ENCODE assay signal across 15 cellular contexts in genomic region chr1:27003745-27004470, GRCh38. TPM values are rescaled to one million over a fixed set of nuclear protein-coding genes. Genes with fewer than 3 reads are reported as not detected.
DNase-seq lines count a peak whose midpoint lies in the region; ATAC-seq and TF ChIP-seq lines count a peak whose summit lies in the region.
"Had no signal": no experiment of that assay in that cellular context is flagged by ENCODE, and none has a peak within 500 bp of the region (broad histone marks: within the 10 kb centered on the region; RNA-seq: fewer than 3 reads in every experiment).

No MANE protein-coding gene starts in this region.

- H3K27ac ChIP-seq in RWPE2 (ENCODE audit: poor library complexity, severe bottlenecking): peak overlapping the region; percentile 98
- peak overlapping the region; percentile 51 for H3K27ac ChIP-seq in hepatocyte
- peak overlapping the region; percentile 87 to 98 (median 97) for H3K27ac ChIP-seq in sigmoid colon

- no peak for TF ChIP-seq POLR2A in sigmoid colon (IDR thresholded peaks at IDR 0.05)

- H3K27me3 ChIP-seq in RWPE2 (ENCODE audit: insufficient read depth, poor library complexity, severe bottlenecking) (no peaks in the 10 kb centered on the region), hepatocyte (no peaks in the 10 kb centered on the region), sigmoid colon (no peaks in the 10 kb centered on the region), MG63 (no peaks in the 10 kb centered on the region)

- H3K36me3 ChIP-seq in RWPE2 (ENCODE audit: low read depth) (peaks cover 60% of the 10 kb centered on the region), hepatocyte (replicated peaks; ENCODE audit: insufficient read depth, low read depth) (no peaks in the 10 kb centered on the region), sigmoid colon (peaks cover 8 to 33% (median 16%) of the 10 kb centered on the region in 4 donors), MG63 (no peaks in the 10 kb centered on the region)

- no peak for TF ChIP-seq EP300 in sigmoid colon (IDR thresholded peaks at IDR 0.05)

- intact Hi-C loops in sigmoid colon (cut with DNase I): no loop called here

- DNase-seq in ELF-1 (ENCODE audit: low read depth, low spot score) (peak; percentile 58), RWPE2 (ENCODE audit: low spot score) (no peak), hepatocyte (ENCODE audit: low spot score) (peak; percentile 27), sigmoid colon (no peak), MG63 (no peak), HuH-7 (ENCODE audit: low spot score) (no peak), NAMALWA (ENCODE audit: low spot score) (no peak)
- DNase-seq: activated CD4-positive, alpha-beta T cell treated with anti-CD3 and anti-CD28 coated beads, Interleukin-2, amount 50 U/mL, for 1 hour; C1 segment of cervical spinal cord; NCI-H1436 treated with DMSO at 0.1 percent for 48 hours; NCI-H526; stimulated activated CD4-positive, alpha-beta T cell treated with anti-CD3 and anti-CD28 coated beads, Interleukin-2, amount 100 ng/mL, for 24 hours had no signal

- H3K9me3 ChIP-seq in RWPE2 (ENCODE audit: severe bottlenecking) (no peaks in the 10 kb centered on the region), hepatocyte (ENCODE audit: low read depth) (no peaks in the 10 kb centered on the region), sigmoid colon (no peaks in the 10 kb centered on the region), MG63 (no peaks in the 10 kb centered on the region)

- no peaks in the 10 kb centered on the region for H3K9me2 ChIP-seq in hepatocyte (replicated peaks; ENCODE audit: insufficient read depth)

- no peak for ATAC-seq in RWPE2 (ENCODE audit: low read depth)
- no peak for ATAC-seq in HG03095 (IDR thresholded peaks at IDR 0.05; ENCODE audit: unreplicated experiment)
- ATAC-seq: activated T-helper 17 cell treated with anti-CD3 and anti-CD28 coated beads, Interleukin-2, amount 50 U/mL, for 72 hours had no signal

- H3K4me1 ChIP-seq in RWPE2 (ENCODE audit: insufficient read depth, poor library complexity, severe bottlenecking) (peaks cover 63% of the 10 kb centered on the region), hepatocyte (ENCODE audit: insufficient read depth) (peaks cover 53% of the 10 kb centered on the region), sigmoid colon (peaks cover 0 to 98% (median 96%) of the 10 kb centered on the region in 4 donors)

- TF ChIP-seq CTCF in RWPE2 (IDR thresholded peaks at IDR 0.05; ENCODE audit: poor library complexity, severe bottlenecking) (no peak), hepatocyte (IDR thresholded peaks at IDR 0.05; ENCODE audit: poor library complexity) (no peak), sigmoid colon (IDR thresholded peaks at IDR 0.05) (no peak)

- no peak overlapping the region for H2AFZ ChIP-seq in hepatocyte

- H3K4me3 ChIP-seq in RWPE2 (ENCODE audit: severe bottlenecking) (no peak overlapping the region), hepatocyte (no peak overlapping the region), sigmoid colon (no peak overlapping the region), MG63 (no peak overlapping the region)

- H3K4me2 ChIP-seq in hepatocyte: peak overlapping the region; percentile 42

- WGBS in hepatocyte (ENCODE audit: low lambda C conversion rate, missing lambda C conversion rate): 60% methylated on average over 7 of the region's 7 CpGs
- 90 to 91% methylated on average over 7 of the region's 7 CpGs for WGBS in sigmoid colon, 2 donors

- peaks cover 7% of the 10 kb centered on the region for H3K79me2 ChIP-seq in hepatocyte

- H4K20me1 ChIP-seq in hepatocyte (ENCODE audit: insufficient read depth, poor library complexity, severe bottlenecking): no peaks in the 10 kb centered on the region

RNA-seq across cellular contexts. Expression of gene TENT5B, which starts 8.7 kb away (rescaled TPM):
- total RNA-seq in hepatocyte (21.0 and 26.0 TPM in 2 replicates), sigmoid colon (100 to 1,000 TPM in 2 of 4 donors, 10 to 100 TPM in 2; 24.0 to 111 (median 86.4) TPM)
- polyA plus RNA-seq in hepatocyte (56.0 and 60.7 TPM in 2 replicates), sigmoid colon (1 to 10 TPM in 1 of 3 donors, under 1 TPM in 1, not detected in 1; 0.60 to 5.7 TPM)
- 0.86 and 2.4 TPM in 2 replicates for total RNA-seq in MG63 (2014; rRNA removed; shearing (Covaris generic); ENCODE audit: low replicate concordance)
- total RNA-seq: activated T-helper 17 cell treated with anti-CD3 and anti-CD28 coated beads, Interleukin-2, amount 50 U/mL, for 72 hours had no signal

RNA-seq across cellular contexts. Expression of gene TRNP1, which starts 10.4 kb away (rescaled TPM):
- total RNA-seq in hepatocyte (67.4 and 92.5 TPM in 2 replicates), sigmoid colon (10 to 100 TPM; 15.5 to 29.6 (median 20.2) TPM)
- polyA plus RNA-seq in hepatocyte (137 and 145 TPM in 2 replicates), sigmoid colon (10 to 100 TPM in 1 of 3 donors, 1 to 10 TPM in 2; 3.0 to 10.8 (median 4.3) TPM)
- 4.7 and 8.8 TPM in 2 replicates for total RNA-seq in MG63 (2014; rRNA removed; shearing (Covaris generic); ENCODE audit: low replicate concordance)
- total RNA-seq: activated T-helper 17 cell treated with anti-CD3 and anti-CD28 coated beads, Interleukin-2, amount 50 U/mL, for 72 hours had no signal

RNA-seq across cellular contexts. Expression of gene KDF1, which starts 43.6 kb away (rescaled TPM):
- 10.5 and 18.1 TPM in 2 replicates for total RNA-seq in hepatocyte
- 17.2 and 21.9 TPM in 2 replicates for polyA plus RNA-seq in hepatocyte
- total RNA-seq in sigmoid colon: not detected
- 10 to 100 TPM; 15.0 to 26.8 (median 20.4) TPM for polyA plus RNA-seq in sigmoid colon
- not detected in 2 replicates for total RNA-seq in MG63 (2014; rRNA removed; shearing (Covaris generic); ENCODE audit: low replicate concordance)
- total RNA-seq: activated T-helper 17 cell treated with anti-CD3 and anti-CD28 coated beads, Interleukin-2, amount 50 U/mL, for 72 hours; mesenteric fat pad had no signal

Comparison
In these comparisons a context has a peak if more than half of its experiments do, and no peak if none do; other contexts are left out.
1. DNase-seq: peak in ELF-1 (single experiment) and hepatocyte (single experiment); none in RWPE2 (single experiment), sigmoid colon (single experiment), MG63 (single experiment), HuH-7 (single experiment) and NAMALWA (single experiment).
2. RNA of gene KDF1, which starts 43.6 kb away (total RNA-seq): 10.5 to 18.1 TPM in hepatocyte; not detected in sigmoid colon and not detected in MG63; every median in the first group is over 10 times any median in the second.
3. Peak in every context shown above with its lines, with median percentiles within 50 percentile points of each other: H3K27ac ChIP-seq.